In genomic region chr7:150311146-150311545, GRCh38 we compare ENCODE assay signal across 17 cellular contexts. TPM values are rescaled to one million over a fixed set of nuclear protein-coding genes. Genes with fewer than 3 reads are reported as not detected.
DNase-seq lines count a peak whose midpoint lies in the region; ATAC-seq and TF ChIP-seq lines count a peak whose summit lies in the region.
"Had no signal": no experiment of that assay in that cellular context is flagged by ENCODE, and none has a peak within 500 bp of the region (broad histone marks: within the 10 kb centered on the region; RNA-seq: fewer than 3 reads in every experiment).

No MANE protein-coding gene starts in this region.

- WGBS in H9 (ENCODE audit: extremely low coverage, insufficient read length, low lambda C conversion rate): no CpG with 5 or more reads among the region's 4 CpGs
- 80 to 92% methylated on average over 1 to 4 of the region's 4 CpGs for WGBS in endodermal cell (ENCODE audit: insufficient coverage in 1 of 2, insufficient read length in 1 of 2), 2 experiments

- H3K79me1 ChIP-seq in H9 (ENCODE audit: insufficient read depth, low read depth, low read length, poor library complexity, severe bottlenecking): no peaks in the 10 kb centered on the region

- H4K5ac ChIP-seq in H9 (ENCODE audit: insufficient read length, low read depth, low read length): no peak overlapping the region

- H3K36me3 ChIP-seq in endodermal cell (ENCODE audit: control insufficient read depth, insufficient read depth, low read length) (no peaks in the 10 kb centered on the region), parathyroid adenoma (ENCODE audit: control insufficient read depth, insufficient read depth, low read length) (no peaks in the 10 kb centered on the region)
- H3K36me3 ChIP-seq: HAP-1 had no signal

- no peaks in the 10 kb centered on the region for H3K79me2 ChIP-seq in H9 (ENCODE audit: insufficient read depth, low read length)
- peaks cover 57% of the 10 kb centered on the region for H3K79me2 ChIP-seq in parathyroid adenoma

- H3K36me3 Mint-ChIP-seq in H9 (ENCODE audit: insufficient read depth in 1 of 3, low read depth in 3 of 3): peaks cover 0 to 14% (median 14%) of the 10 kb centered on the region in 3 experiments; a peak in 5 of 7 replicates
- H3K36me3 Mint-ChIP-seq in endodermal cell (ENCODE audit: low read depth): peaks cover 1% of the 10 kb centered on the region

- H3K4me3 ChIP-seq in endodermal cell (ENCODE audit: low read length) (no peak overlapping the region), parathyroid adenoma (ENCODE audit: low read depth, low read length) (peak overlapping the region; percentile 9)
- H3K4me3 ChIP-seq: A549, GM23248, HAP-1 had no signal

- no peaks in the 10 kb centered on the region for H4K20me1 ChIP-seq in H9 (ENCODE audit: control insufficient read depth, insufficient read depth, insufficient read length)

- H4K8ac ChIP-seq in H9 (replicated peaks; ENCODE audit: insufficient read length, low read depth, low read length): no peak overlapping the region

- H3K9ac ChIP-seq in H9 (ENCODE audit: extremely low read depth, insufficient read length, low read length) (no peak overlapping the region), endodermal cell (ENCODE audit: extremely low read depth, low read length, poor library complexity, severe bottlenecking) (no peak overlapping the region), parathyroid adenoma (no peak overlapping the region)
- H3K9ac ChIP-seq: GM23248 had no signal

- no peak for ATAC-seq in GM18873 (IDR thresholded peaks at IDR 0.05; ENCODE audit: low FRiP score, unreplicated experiment)
- ATAC-seq: A549 had no signal

- H3K27ac Mint-ChIP-seq in H9 (no peak overlapping the region), endodermal cell (no peak overlapping the region)
- H3K27ac Mint-ChIP-seq: CD4-positive, alpha-beta memory T cell; HFFc6 had no signal

- no peaks in the 10 kb centered on the region for H3K23me2 ChIP-seq in H9 (ENCODE audit: insufficient read length, low read depth, low read length, poor library complexity, severe bottlenecking)

- H3K9me3 ChIP-seq in H9 (ENCODE audit: control insufficient read depth, low read depth, low read length): no peaks in the 10 kb centered on the region
- H3K9me3 ChIP-seq in endodermal cell (ENCODE audit: control insufficient read depth, low read length): no peaks in the 10 kb centered on the region
- no peaks in the 10 kb centered on the region for H3K9me3 ChIP-seq in parathyroid adenoma (ENCODE audit: control insufficient read depth, low read length)
- H3K9me3 ChIP-seq: A549, Caco-2, HAP-1 had no signal

- H3K9me3 Mint-ChIP-seq in H9: peaks cover 18 to 19% of the 10 kb centered on the region in 2 experiments
- H3K9me3 Mint-ChIP-seq in endodermal cell: peaks cover 19% of the 10 kb centered on the region
- H3K9me3 Mint-ChIP-seq: CD4-positive, alpha-beta memory T cell had no signal

- H4K91ac ChIP-seq in H9 (ENCODE audit: insufficient read length, low read depth, low read length): no peak overlapping the region

- no peak overlapping the region for H3K23ac ChIP-seq in H9 (ENCODE audit: insufficient read length, low read depth, low read length)

- H3T11ph ChIP-seq in H9 (ENCODE audit: low read length): no peak overlapping the region

- DNase-seq in H9 (peak; percentile 7), endodermal cell (peak; percentile 36), cortex of kidney (lab: John Stamatoyannopoulos, UW) (no peak)
- DNase-seq in activated CD8-positive, alpha-beta memory T cell treated with anti-CD3 and anti-CD28 coated beads for 24 hours: no peak
- DNase-seq: 8988T; C1 segment of cervical spinal cord; Caco-2; CD4-positive, alpha-beta memory T cell; DMS153; DND-41; GM23248 had no signal

- H3K4me1 ChIP-seq in H9 (ENCODE audit: insufficient read depth, low read length) (peaks cover 12% of the 10 kb centered on the region; the same call in 1 of the 2 replicates), endodermal cell (ENCODE audit: control insufficient read depth, insufficient read depth, low read length) (no peaks in the 10 kb centered on the region), parathyroid adenoma (peaks cover 73% of the 10 kb centered on the region)
- H3K4me1 ChIP-seq: A549 had no signal

- no peak overlapping the region for H3K18ac ChIP-seq in H9 (ENCODE audit: insufficient read length, low read depth, low read length)

- no peak overlapping the region for H3K4ac ChIP-seq in H9 (ENCODE audit: low read depth, low read length)

- H2BK120ac ChIP-seq in H9 (ENCODE audit: low read depth, low read length, poor library complexity, severe bottlenecking): no peak overlapping the region

- H3K27me3 ChIP-seq in H9 (ENCODE audit: insufficient read depth, low read length) (peaks cover 12% of the 10 kb centered on the region; the same call in 1 of the 2 replicates), endodermal cell (ENCODE audit: control insufficient read depth, insufficient read depth, low read length, poor library complexity, severe bottlenecking) (no peaks in the 10 kb centered on the region), parathyroid adenoma (ENCODE audit: control insufficient read depth, insufficient read depth, low read length) (no peaks in the 10 kb centered on the region)

- H2AFZ ChIP-seq in H9 (ENCODE audit: low read length) (no peak overlapping the region), parathyroid adenoma (peak overlapping the region; percentile 5)
- H2AFZ ChIP-seq: GM23248 had no signal

- no peak overlapping the region for H3K27ac ChIP-seq in H9 (ENCODE audit: insufficient read length, low read depth, low read length)
- H3K27ac ChIP-seq in endodermal cell (ENCODE audit: low read depth, low read length): no peak overlapping the region
- peak overlapping the region; percentile 91 for H3K27ac ChIP-seq in parathyroid adenoma
- H3K27ac ChIP-seq: A549, GM23248 had no signal

- H3K4me2 ChIP-seq in H9 (ENCODE audit: insufficient read depth, insufficient read length, low read length): no peak overlapping the region
- peak overlapping the region; percentile 54 for H3K4me2 ChIP-seq in parathyroid adenoma (ENCODE audit: low read length)
- H3K4me2 ChIP-seq: A549 had no signal

- no peak overlapping the region for H3K14ac ChIP-seq in H9 (ENCODE audit: insufficient read depth, low read length)

- no peak overlapping the region for H2BK5ac ChIP-seq in H9 (ENCODE audit: insufficient read length, low read length)

- no peak overlapping the region for H2BK20ac ChIP-seq in H9 (ENCODE audit: low read depth, low read length, poor library complexity, severe bottlenecking)

- TF ChIP-seq CTCF in H9 (conservative IDR thresholded peaks at IDR 0.05) (no peak), endodermal cell (conservative IDR thresholded peaks at IDR 0.05) (no peak), parathyroid adenoma (IDR thresholded peaks at IDR 0.05) (no peak)

- H3K4me1 Mint-ChIP-seq in H9 (peaks cover 17 to 22% of the 10 kb centered on the region in 2 experiments), endodermal cell (peaks cover 14% of the 10 kb centered on the region)

- H2BK15ac ChIP-seq in H9 (ENCODE audit: low read depth, low read length): no peak overlapping the region

- H3K56ac ChIP-seq in H9 (ENCODE audit: insufficient read length, low read depth, low read length): no peak overlapping the region

- H3K4me3 Mint-ChIP-seq in H9 (no peak overlapping the region), endodermal cell (no peak overlapping the region)
- H3K4me3 Mint-ChIP-seq: CD4-positive, alpha-beta memory T cell; HFFc6 had no signal

- H2BK12ac ChIP-seq in H9 (ENCODE audit: insufficient read length, low read depth, low read length): no peak overlapping the region

- H3K27me3 Mint-ChIP-seq in H9 (ENCODE audit: low read depth): peaks cover 18% of the 10 kb centered on the region
- H3K27me3 Mint-ChIP-seq in endodermal cell (ENCODE audit: insufficient read depth): peaks cover 15% of the 10 kb centered on the region
- H3K27me3 Mint-ChIP-seq: CD4-positive, alpha-beta memory T cell had no signal

- H2AK5ac ChIP-seq in H9 (ENCODE audit: insufficient read length, low read length): no peak overlapping the region

RNA-seq across cellular contexts. Expression of gene LRRC61, which starts 12.0 kb away (rescaled TPM):
- 24.4 and 27.4 TPM in 2 replicates for total RNA-seq in H9 (2021)
- total RNA-seq in endodermal cell: 10 to 100 TPM in 1 of 2 donors, under 1 TPM in 1; 0.77 to 27.0 TPM
- polyA plus RNA-seq in endodermal cell (2013, experiment 1 of 2): 24.5 TPM
- polyA plus RNA-seq in endodermal cell (2013, experiment 2 of 2): 22.8 TPM
- total RNA-seq: GM23248, H4, HFFc6 had no signal
- polyA plus RNA-seq: GM23248 had no signal

RNA-seq across cellular contexts. Expression of gene ACTR3C, which starts 12.2 kb away (rescaled TPM):
- total RNA-seq in H9 (2021) (1.2 and 2.2 TPM in 2 replicates), endodermal cell (under 1 TPM in 1 of 2 donors, not detected in 1; 0.92 TPM)
- polyA plus RNA-seq in endodermal cell (2013, experiment 1 of 2): 0.46 TPM
- polyA plus RNA-seq in endodermal cell (2013, experiment 2 of 2): 0.25 TPM
- total RNA-seq: GM23248, HFFc6 had no signal
- polyA plus RNA-seq: GM23248 had no signal

RNA-seq across cellular contexts. Expression of gene RARRES2, which starts 30.3 kb away (rescaled TPM):
- total RNA-seq in H9 (2021): 59.9 and 60.9 TPM in 2 replicates
- 10 to 100 TPM; 32.2 to 48.2 TPM for total RNA-seq in endodermal cell
- polyA plus RNA-seq in endodermal cell (2013, experiment 1 of 2): 31.3 TPM
- 24.1 TPM for polyA plus RNA-seq in endodermal cell (2013, experiment 2 of 2)
- total RNA-seq: Caco-2; CD4-positive, alpha-beta memory T cell; GM23248; H4 had no signal
- polyA plus RNA-seq: A549; CD4-positive, alpha-beta memory T cell; GM23248 had no signal

RNA-seq across cellular contexts. Expression of gene REPIN1, which starts 57.5 kb away (rescaled TPM):
- 105 and 106 TPM in 2 replicates for total RNA-seq in H9 (2021)
- 10 to 100 TPM; 85.4 to 94.4 TPM for total RNA-seq in endodermal cell
- 136 TPM for polyA plus RNA-seq in endodermal cell (2013, experiment 1 of 2)
- 119 TPM for polyA plus RNA-seq in endodermal cell (2013, experiment 2 of 2)

Comparison
In these comparisons a context has a peak if more than half of its experiments do, and no peak if none do; other contexts are left out.
1. DNase-seq: peak in H9 (single experiment) and endodermal cell (single experiment); none in cortex of kidney (single experiment) and activated CD8-positive, alpha-beta memory T cell treated with anti-CD3 and anti-CD28 coated beads for 24 hours (single experiment).